16 cellular contexts compared by ENCODE assay signal in genomic region chr7:54546986-54547314, GRCh38. TPM values are rescaled to one million over a fixed set of nuclear protein-coding genes. Genes with fewer than 3 reads are reported as not detected.
DNase-seq lines count a peak whose midpoint lies in the region; ATAC-seq and TF ChIP-seq lines count a peak whose summit lies in the region.
"Had no signal": no experiment of that assay in that cellular context is flagged by ENCODE, and none has a peak within 500 bp of the region (broad histone marks: within the 10 kb centered on the region; RNA-seq: fewer than 3 reads in every experiment).

No MANE protein-coding gene starts in this region.

- H3K4me2 ChIP-seq in GM23248 (ENCODE audit: unreplicated experiment), result no peak overlapping the region
- H3K4me2 ChIP-seq: BLaER1 treated with 17β-estradiol and CSF1 and Interleukin-3, amounts not matched to agents 10 nM and 100 nM had no signal

- H3K36me3 ChIP-seq in GM23248 (ENCODE audit: low read depth) (no peaks in the 10 kb centered on the region), Panc1 (ENCODE audit: control insufficient read depth, insufficient read depth, low read length) (no peaks in the 10 kb centered on the region), iPS DF 6.9 (ENCODE audit: control insufficient read depth, insufficient read depth, low read length) (no peaks in the 10 kb centered on the region), sigmoid colon (no peaks in the 10 kb centered on the region)
- H3K36me3 ChIP-seq: BLaER1 treated with 17β-estradiol and CSF1 and Interleukin-3, amounts not matched to agents 10 nM and 100 nM; heart left ventricle had no signal

- H3K4me3 Mint-ChIP-seq in activated CD4-positive, alpha-beta memory T cell treated with anti-CD3 and anti-CD28 coated beads for 36 hours, result no peak overlapping the region
- H3K4me3 Mint-ChIP-seq: memory B cell had no signal

- peaks cover 35% of the 10 kb centered on the region for H3K27me3 ChIP-seq in GM23248 (replicated peaks; ENCODE audit: insufficient read depth)
- peaks cover 35% of the 10 kb centered on the region for H3K27me3 ChIP-seq in Panc1 (ENCODE audit: control insufficient read depth, insufficient read depth, low read length)
- peaks cover 24% of the 10 kb centered on the region for H3K27me3 ChIP-seq in iPS DF 6.9 (ENCODE audit: control insufficient read depth, insufficient read depth, low read length)
- peaks cover 36 to 54% (median 49%) of the 10 kb centered on the region in 3 donors for H3K27me3 ChIP-seq in sigmoid colon

- DNase-seq in GM23248 (peak; percentile 2), Panc1 (ENCODE audit: low read depth, low spot score) (no peak), iPS DF 6.9 (ENCODE audit: low read depth, low spot score) (no peak), sigmoid colon (no peak), A172 (ENCODE audit: low spot score) (no peak), NCI-H226 (no peak)
- no peak for DNase-seq in activated CD4-positive, alpha-beta memory T cell treated with anti-CD3 and anti-CD28 coated beads for 36 hours
- DNase-seq: GOT3; heart left ventricle; NCI-H446; stimulated activated CD4-positive, alpha-beta T cell treated with anti-CD3 and anti-CD28 coated beads, Interleukin-4, amount 100 ng/mL, for 4 hours; stimulated activated naive CD4-positive, alpha-beta T cell treated with Interleukin-2 at 50 U/mL for 16 hours had no signal

- TF ChIP-seq POLR2A in sigmoid colon (IDR thresholded peaks at IDR 0.05), result no peak

- H3K79me2 ChIP-seq in GM23248 (ENCODE audit: insufficient read depth), result no peaks in the 10 kb centered on the region

- in situ Hi-C loops in GM23248 (cut with MboI), result no loop called here
- in situ Hi-C loops in Panc1 (cut with HindIII; ENCODE audit: low pct_unique_long_range_greater_than_20kb, low sequenced_read_pairs), result no loop called here

- no peak for TF ChIP-seq EP300 in sigmoid colon (IDR thresholded peaks at IDR 0.05)

- no peak overlapping the region for H3K4me3 ChIP-seq in GM23248
- peak overlapping the region; percentile 29 to 36 for H3K4me3 ChIP-seq in Panc1 (ENCODE audit: low read depth in 2 of 2, low read length in 2 of 2)
- H3K4me3 ChIP-seq in iPS DF 6.9 (ENCODE audit: low read length), result peak overlapping the region; percentile 93; the same call in 1 of the 2 replicates
- peak overlapping the region in 3 of 4 donors; percentile 32 to 38 (median 33) for H3K4me3 ChIP-seq in sigmoid colon
- H3K4me3 ChIP-seq: BLaER1 treated with 17β-estradiol and CSF1 and Interleukin-3, amounts not matched to agents 10 nM and 100 nM had no signal

- no peak overlapping the region for H3K9ac ChIP-seq in GM23248
- H3K9ac ChIP-seq: BLaER1 treated with 17β-estradiol and CSF1 and Interleukin-3, amounts not matched to agents 10 nM and 100 nM had no signal

- no peak for ATAC-seq in Panc1
- ATAC-seq in HG02763 (IDR thresholded peaks at IDR 0.05; ENCODE audit: unreplicated experiment), result no peak

- H3K9me2 ChIP-seq in GM23248 (ENCODE audit: insufficient read depth), result no peaks in the 10 kb centered on the region

- no peaks in the 10 kb centered on the region for H3K9me3 Mint-ChIP-seq in activated CD4-positive, alpha-beta memory T cell treated with anti-CD3 and anti-CD28 coated beads for 36 hours

- H3F3A ChIP-seq in GM23248 (ENCODE audit: insufficient read depth), result no peaks in the 10 kb centered on the region

- H2AFZ ChIP-seq in GM23248, result no peak overlapping the region

- WGBS in GM23248 (ENCODE audit: low coverage in 1 of 2, low lambda C conversion rate in 2 of 2, missing lambda C conversion rate in 2 of 2), 2 experiments, result 0 to 4% methylated on average over 15 of the region's 15 CpGs
- no CpG with 5 or more reads among the region's 15 CpGs for WGBS in iPS DF 6.9 (ENCODE audit: insufficient coverage, insufficient read length)
- WGBS in sigmoid colon, 2 donors, result 1 to 2% methylated on average over 15 of the region's 15 CpGs

- POLR2A ChIA-PET in Panc1 (lab: Charles Lee), result no interaction called here
- POLR2A ChIA-PET in activated CD4-positive, alpha-beta memory T cell treated with anti-CD3 and anti-CD28 coated beads for 36 hours (lab: Charles Lee), result no interaction called here

- CTCF ChIA-PET in Panc1 (lab: Charles Lee), result no interaction called here
- CTCF ChIA-PET in activated CD4-positive, alpha-beta memory T cell treated with anti-CD3 and anti-CD28 coated beads for 36 hours (lab: Charles Lee), result no interaction called here

- no peaks in the 10 kb centered on the region for H3K36me3 Mint-ChIP-seq in activated CD4-positive, alpha-beta memory T cell treated with anti-CD3 and anti-CD28 coated beads for 36 hours

- H3K27ac ChIP-seq in GM23248, result no peak overlapping the region
- no peak overlapping the region for H3K27ac ChIP-seq in Panc1 (ENCODE audit: low read length)
- H3K27ac ChIP-seq in iPS DF 6.9 (ENCODE audit: low read length), result no peak overlapping the region
- no peak overlapping the region for H3K27ac ChIP-seq in sigmoid colon
- H3K27ac ChIP-seq: BLaER1 treated with 17β-estradiol and CSF1 and Interleukin-3, amounts not matched to agents 10 nM and 100 nM; epithelial cell of prostate; heart left ventricle had no signal

- BruUV-seq in Panc1 (replicated peaks; lab: Mats Ljungman, UMichigan), result no TSS peak

- H3K27ac Mint-ChIP-seq in activated CD4-positive, alpha-beta memory T cell treated with anti-CD3 and anti-CD28 coated beads for 36 hours, result no peak overlapping the region
- H3K27ac Mint-ChIP-seq: memory B cell had no signal

- no peaks in the 10 kb centered on the region for H4K20me1 ChIP-seq in GM23248 (ENCODE audit: insufficient read depth)
- H4K20me1 ChIP-seq: BLaER1 treated with 17β-estradiol and CSF1 and Interleukin-3, amounts not matched to agents 10 nM and 100 nM had no signal

- H3K4me1 ChIP-seq in GM23248 (ENCODE audit: insufficient read depth), result no peaks in the 10 kb centered on the region
- H3K4me1 ChIP-seq in Panc1 (ENCODE audit: control insufficient read depth, insufficient read depth, low read length), result peaks cover 2% of the 10 kb centered on the region; the same call in 1 of the 2 replicates
- 0 out of 2 replicates have a peak, but pooled peaks cover 4% of the 10 kb centered on the region for H3K4me1 ChIP-seq in iPS DF 6.9 (ENCODE audit: control insufficient read depth, insufficient read depth, low read length)
- H3K4me1 ChIP-seq in sigmoid colon, result peaks cover 0 to 22% (median 17%) of the 10 kb centered on the region in 4 donors
- H3K4me1 ChIP-seq: BLaER1 treated with 17β-estradiol and CSF1 and Interleukin-3, amounts not matched to agents 10 nM and 100 nM had no signal

- TF ChIP-seq CTCF in Panc1 (IDR thresholded peaks at IDR 0.05) (peak; percentile 30), sigmoid colon (IDR thresholded peaks at IDR 0.05) (no peak)

- H3K4me1 Mint-ChIP-seq in activated CD4-positive, alpha-beta memory T cell treated with anti-CD3 and anti-CD28 coated beads for 36 hours (ENCODE audit: low read depth), result no peaks in the 10 kb centered on the region
- H3K4me1 Mint-ChIP-seq: memory B cell had no signal

- H3K27me3 Mint-ChIP-seq in activated CD4-positive, alpha-beta memory T cell treated with anti-CD3 and anti-CD28 coated beads for 36 hours, result peaks cover 22% of the 10 kb centered on the region

- no peaks in the 10 kb centered on the region for H3K9me3 ChIP-seq in GM23248 (ENCODE audit: low read depth)
- H3K9me3 ChIP-seq in Panc1 (ENCODE audit: control insufficient read depth, insufficient read depth, low read depth, low read length), result no peaks in the 10 kb centered on the region
- no peaks in the 10 kb centered on the region for H3K9me3 ChIP-seq in iPS DF 6.9 (ENCODE audit: control insufficient read depth, insufficient read depth, low read length)
- no peaks in the 10 kb centered on the region for H3K9me3 ChIP-seq in sigmoid colon
- H3K9me3 ChIP-seq: heart left ventricle had no signal

- intact Hi-C loops in Panc1 (cut with micrococcal nuclease; ENCODE audit: unreplicated experiment) (loop anchor here (5.0 kb wide), 1 partner anchor 110 kb away; no protein-coding TSS in a partner anchor), sigmoid colon (cut with DNase I) (no loop called here)
- intact Hi-C loops in activated CD4-positive, alpha-beta memory T cell treated with anti-CD3 and anti-CD28 coated beads for 36 hours (cut with micrococcal nuclease), result no loop called here

RNA-seq across cellular contexts. Expression of gene VSTM2A, which starts 4.8 kb away (rescaled TPM):
- not detected in 2 replicates for total RNA-seq in GM23248 (2014; rRNA removed; shearing (Covaris generic))
- polyA plus RNA-seq in GM23248 (2016; fragmentation: Nextera tagmentation; extraction: Ambion mirVana), result not detected in 2 replicates
- not detected for total RNA-seq in Panc1 (2021; ENCODE audit: unreplicated experiment)
- not detected for polyA plus RNA-seq in Panc1 (2012; ENCODE audit: insufficient read length)
- total RNA-seq in sigmoid colon, result 1 to 10 TPM; 1.3 to 3.6 (median 2.0) TPM
- under 1 TPM in 2 of 3 donors, not detected in 1; 0.58 to 0.60 TPM for polyA plus RNA-seq in sigmoid colon
- not detected in 2 replicates for total RNA-seq in A172 (2014; rRNA removed; shearing (Covaris generic))
- total RNA-seq in activated CD4-positive, alpha-beta memory T cell treated with anti-CD3 and anti-CD28 coated beads for 36 hours, result not detected
- total RNA-seq: heart left ventricle had no signal
- polyA plus RNA-seq: heart left ventricle had no signal
